ENCODE assay signal across 8 cellular contexts in the genomic region with DNA sequence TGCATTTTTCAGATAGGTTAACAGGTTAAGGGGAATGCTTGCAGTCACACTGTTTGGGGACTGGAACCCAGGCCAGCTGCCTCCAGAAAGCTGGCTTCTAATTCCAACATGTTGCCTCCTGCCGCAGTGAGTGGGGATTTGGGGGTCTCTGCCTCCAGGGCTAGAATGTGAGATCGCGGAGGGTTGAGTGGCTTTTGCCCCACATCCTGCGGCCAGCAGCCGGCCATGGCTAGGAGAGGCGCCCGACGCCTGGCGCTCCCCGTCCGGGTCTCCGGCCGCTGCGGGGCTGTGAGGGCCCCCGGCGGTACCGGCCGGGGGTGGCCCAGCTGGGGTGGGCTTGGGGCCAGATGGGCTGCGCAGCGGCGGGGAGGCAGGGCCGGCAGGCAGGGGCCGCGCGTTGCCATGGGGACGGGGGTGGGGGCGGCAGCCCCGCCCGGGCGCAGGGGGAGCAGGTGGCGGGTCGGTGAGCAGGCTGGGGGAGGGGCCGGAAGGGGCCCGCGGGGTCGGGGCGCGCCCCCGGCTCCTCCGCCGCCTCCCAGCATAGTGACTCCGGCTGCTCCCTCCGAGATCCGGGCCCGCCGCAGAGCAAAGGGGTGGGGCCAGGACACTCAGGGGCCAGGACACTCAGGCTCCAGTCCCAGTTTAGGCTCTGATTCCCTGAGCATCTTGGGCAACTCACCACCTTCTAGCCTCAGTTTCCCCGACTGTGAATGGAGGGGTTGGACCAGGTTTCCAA.
A peak's percentile ranks its signal among the peaks of the same experiment; 100 is the strongest.
DNase-seq lines count a peak whose midpoint lies in the region; ATAC-seq and TF ChIP-seq lines count a peak whose summit lies in the region.

No MANE protein-coding gene starts in this region.

- no peaks in the 10 kb centered on the region for H3K9me3 ChIP-seq in GM23248 (ENCODE audit: low read depth)

- intact Hi-C loops in Right ventricle myocardium superior (cut with DNase I) = no loop called here

- H3K4me3 ChIP-seq in GM23248 (peak overlapping the region; percentile 44), retinal pigment epithelial cell (ENCODE audit: low read length) (peak overlapping the region; percentile 25)

- H3K27ac Mint-ChIP-seq in T-cell = peak overlapping the region; percentile 95 to 96

- H3K27ac ChIP-seq in GM23248 = no peak overlapping the region

- no peaks in the 10 kb centered on the region for H3K9me3 Mint-ChIP-seq in T-cell

- H3K36me3 ChIP-seq in GM23248 (ENCODE audit: low read depth) = no peaks in the 10 kb centered on the region

- peak overlapping the region; percentile 36; the same call in 1 of the 2 replicates for H2AFZ ChIP-seq in GM23248

- H3K27me3 Mint-ChIP-seq in T-cell = peaks cover 0 to 9% of the 10 kb centered on the region in 2 donors

- DNase-seq in GM23248 (peak; percentile 47), T-cell (peak in 10 of 34 experiments; percentile 29 to 54 (median 34)), Right ventricle myocardium superior (no peak), retinal pigment epithelial cell (ENCODE audit: low read depth) (no peak), HT-29 (ENCODE audit: low spot score) (no peak)

- peak; percentile 55 to 70 (median 60) for ATAC-seq in T-cell (replicated peaks in 1 of 4)
- ATAC-seq in Right ventricle myocardium superior (ENCODE audit: poor library complexity) = peak; percentile 58
- no peak for ATAC-seq in HG03571 (IDR thresholded peaks at IDR 0.05; ENCODE audit: unreplicated experiment)
- no peak for ATAC-seq in HG03159 (IDR thresholded peaks at IDR 0.05; ENCODE audit: unreplicated experiment)
- ATAC-seq in HG03378 (IDR thresholded peaks at IDR 0.05; ENCODE audit: unreplicated experiment) = no peak

- no peaks in the 10 kb centered on the region for H3F3A ChIP-seq in GM23248 (ENCODE audit: insufficient read depth)

- WGBS in GM23248 (ENCODE audit: low coverage in 1 of 2, low lambda C conversion rate in 2 of 2, missing lambda C conversion rate in 2 of 2), 2 experiments = 12 to 21% methylated on average over 26 to 37 of the region's 47 CpGs

- no peak for TF ChIP-seq CTCF in retinal pigment epithelial cell (conservative IDR thresholded peaks at IDR 0.05; ENCODE audit: low read depth, low read length)

- H3K4me1 Mint-ChIP-seq in T-cell = peaks cover 48 to 56% (median 54%) of the 10 kb centered on the region in 3 donors

- peak overlapping the region; percentile 77 to 83 (median 79) for H3K4me3 Mint-ChIP-seq in T-cell

- H3K9ac ChIP-seq in GM23248 = no peak overlapping the region

- POLR2A ChIA-PET in T-cell (lab: Charles Lee) = interaction anchor here in 1 of 2 donors (0.7 kb wide), 1 partner anchor 13 kb away, joined by 9 read pairs; no protein-coding TSS in a partner anchor

- in situ Hi-C loops in GM23248 (cut with MboI) = loop anchor here (25.0 kb wide), 1 partner anchor 362 kb away; no protein-coding TSS in a partner anchor

- peak overlapping the region; percentile 41 for H3K4me2 ChIP-seq in GM23248 (ENCODE audit: unreplicated experiment)

- no peaks in the 10 kb centered on the region for H3K9me2 ChIP-seq in GM23248 (ENCODE audit: insufficient read depth)

- no peaks in the 10 kb centered on the region for H3K36me3 Mint-ChIP-seq in T-cell

- peaks cover 14% of the 10 kb centered on the region; the same call in 1 of the 2 replicates for H3K27me3 ChIP-seq in GM23248 (replicated peaks; ENCODE audit: insufficient read depth)

- no peaks in the 10 kb centered on the region for H3K79me2 ChIP-seq in GM23248 (ENCODE audit: insufficient read depth)

- no peaks in the 10 kb centered on the region for H4K20me1 ChIP-seq in GM23248 (ENCODE audit: insufficient read depth)

- CTCF ChIA-PET in T-cell (lab: Charles Lee) = no interaction called here

- H3K4me1 ChIP-seq in GM23248 (ENCODE audit: insufficient read depth) = no peaks in the 10 kb centered on the region

Comparison
In these comparisons a context has a peak if more than half of its experiments do, and no peak if none do; other contexts are left out.
1. ATAC-seq: peak in T-cell (4 of 4) and Right ventricle myocardium superior (single experiment); none in HG03571 (single experiment), HG03159 (single experiment) and HG03378 (single experiment).